18 cellular contexts compared by ENCODE assay signal in genomic region chr1:220363196-220363831, GRCh38.
DNase-seq lines count a peak whose midpoint lies in the region; ATAC-seq and TF ChIP-seq lines count a peak whose summit lies in the region.
"Had no signal": no experiment of that assay in that cellular context is flagged by ENCODE, and none has a peak within 500 bp of the region (broad histone marks: within the 10 kb centered on the region; RNA-seq: fewer than 3 reads in every experiment).

No MANE protein-coding gene starts in this region.

- H3K36me3 ChIP-seq in breast epithelium: no peaks in the 10 kb centered on the region
- H3K36me3 ChIP-seq in PC-3 (ENCODE audit: low read depth, low read length): no peaks in the 10 kb centered on the region
- no peaks in the 10 kb centered on the region for H3K36me3 ChIP-seq in PC-9 (ENCODE audit: low read depth)
- H3K36me3 ChIP-seq: transverse colon had no signal

- H3K36me3 Mint-ChIP-seq in MCF 10A (ENCODE audit: insufficient read depth, unreplicated experiment): no peaks in the 10 kb centered on the region

- H3K4me2 ChIP-seq in PC-3 (ENCODE audit: low read length) (no peak overlapping the region), PC-9 (no peak overlapping the region)
- H3K4me2 ChIP-seq: KMS-11 had no signal

- ATAC-seq in PC-3: no peak
- ATAC-seq: mucosa of descending colon had no signal

- POLR2A ChIA-PET in MCF 10A (lab: Yijun Ruan, JAX): interaction anchor here (0.7 to 3.5 kb wide), 6 partner anchors 9 to 35 kb away, joined by 3 to 19 read pairs (median 3); no protein-coding TSS in a partner anchor
- POLR2A ChIA-PET in PC-3 (lab: Charles Lee; ENCODE audit: unreplicated experiment): no interaction called here
- POLR2A ChIA-PET in PC-9 (lab: Charles Lee; ENCODE audit: unreplicated experiment): interaction anchor here (0.7 kb wide), 1 partner anchor 21 kb away, joined by 4 read pairs; no protein-coding TSS in a partner anchor

- no peak overlapping the region for H3K27ac Mint-ChIP-seq in MCF 10A (ENCODE audit: low read depth, unreplicated experiment)

- H3K4me3 ChIP-seq in breast epithelium (no peak overlapping the region), PC-3 (ENCODE audit: low read length) (no peak overlapping the region), fibroblast of mammary gland (ENCODE audit: control insufficient read depth, low read depth, low read length) (no peak overlapping the region), PC-9 (no peak overlapping the region), dorsolateral prefrontal cortex (no peak overlapping the region)
- H3K4me3 ChIP-seq: coronary artery, mucosa of descending colon, skin epidermis, transverse colon had no signal

- no peak for TF ChIP-seq POLR2A in breast epithelium (IDR thresholded peaks at IDR 0.05)

- no peaks in the 10 kb centered on the region for H3K9me3 Mint-ChIP-seq in MCF 10A (ENCODE audit: unreplicated experiment)

- intact Hi-C loops in MCF 10A (cut with micrococcal nuclease) (no loop called here), breast epithelium (cut with DNase I; ENCODE audit: low total_unique reads) (no loop called here), PC-3 (cut with micrococcal nuclease) (no loop called here), PC-9 (cut with micrococcal nuclease; ENCODE audit: unreplicated experiment) (no loop called here), dorsolateral prefrontal cortex (cut with DNase I) (no loop called here)

- peaks cover 6% of the 10 kb centered on the region for H3K4me1 Mint-ChIP-seq in MCF 10A (ENCODE audit: insufficient read depth, unreplicated experiment)

- H3K79me2 ChIP-seq in PC-3 (ENCODE audit: low read length): no peaks in the 10 kb centered on the region
- no peaks in the 10 kb centered on the region for H3K79me2 ChIP-seq in PC-9 (ENCODE audit: low read depth)

- TF ChIP-seq CTCF in MCF 10A (IDR thresholded peaks at IDR 0.05; ENCODE audit: unreplicated experiment) (no peak), breast epithelium (IDR thresholded peaks at IDR 0.05) (no peak), PC-3 (conservative IDR thresholded peaks at IDR 0.05; ENCODE audit: low read depth, low read length) (no peak), fibroblast of mammary gland (conservative IDR thresholded peaks at IDR 0.05; ENCODE audit: control insufficient read depth, insufficient read depth, low read depth, low read length) (no peak), PC-9 (conservative IDR thresholded peaks at IDR 0.05) (no peak), dorsolateral prefrontal cortex (IDR thresholded peaks at IDR 0.05 in 54 of 56, conservative IDR thresholded peaks at IDR 0.05 in 2 of 56; ENCODE audit: low read depth in 1 of 56, partially characterized antibody in 56 of 56) (no peak)

- CTCF ChIA-PET in MCF 10A (lab: Yijun Ruan, JAX) (interaction anchor here (0.6 to 1.6 kb wide), 10 partner anchors 9 to 413 kb away, joined by 3 to 6 read pairs (median 3); no protein-coding TSS in a partner anchor), PC-3 (lab: Charles Lee) (no interaction called here), PC-9 (lab: Charles Lee) (interaction anchor here (0.5 kb wide), 1 partner anchor 412 kb away, joined by 5 read pairs; no protein-coding TSS in a partner anchor)

- H4K20me1 ChIP-seq in PC-3 (ENCODE audit: low read length): no peaks in the 10 kb centered on the region
- H4K20me1 ChIP-seq in PC-9 (ENCODE audit: insufficient read depth): no peaks in the 10 kb centered on the region

- H3K9me3 ChIP-seq in breast epithelium (no peaks in the 10 kb centered on the region), PC-3 (ENCODE audit: low read length) (no peaks in the 10 kb centered on the region), PC-9 (ENCODE audit: insufficient read depth, low read depth) (no peaks in the 10 kb centered on the region)
- H3K9me3 ChIP-seq: mucosa of descending colon, transverse colon had no signal

- DNase-seq in MCF 10A (ENCODE audit: unreplicated experiment): peak; percentile 39
- no peak for DNase-seq in breast epithelium (ENCODE audit: low spot score in 2 of 2)
- DNase-seq in PC-3: peak; percentile 49
- peak; percentile 40 for DNase-seq in fibroblast of mammary gland (ENCODE audit: low read depth)
- DNase-seq in medulla oblongata (ENCODE audit: extremely low spot score): no peak
- no peak for DNase-seq in NCI-H1105 treated with DMSO at 0.1 percent for 48 hours (lab: John Stamatoyannopoulos, UW)
- DNase-seq in PC-9: no peak
- DNase-seq in dorsolateral prefrontal cortex: no peak
- DNase-seq: activated CD4-positive, CD25-positive, alpha-beta regulatory T cell; activated effector memory CD4-positive, alpha-beta T cell treated with Interleukin-2 at 50 U/mL for 16 hours; kidney glomerular epithelial cell; mucosa of descending colon; NCI-H510A; occipital lobe; transverse colon had no signal

- no TSS peak for BruUV-seq in MCF 10A (replicated peaks; lab: Mats Ljungman, UMichigan)
- no TSS peak for BruUV-seq in PC-3 (replicated peaks; lab: Mats Ljungman, UMichigan)
- no TSS peak for BruUV-seq in PC-9 (replicated peaks; lab: Mats Ljungman, UMichigan)

- H3F3A ChIP-seq in PC-3 (ENCODE audit: low read length, unreplicated experiment): no peaks in the 10 kb centered on the region
- H3F3A ChIP-seq in PC-9 (ENCODE audit: insufficient read depth, low read depth): peaks cover 21% of the 10 kb centered on the region

- H3K4me1 ChIP-seq in breast epithelium (peaks cover 0 to 4% of the 10 kb centered on the region in 2 donors), PC-3 (ENCODE audit: insufficient read depth, low read length) (peaks cover 18% of the 10 kb centered on the region), PC-9 (replicated peaks; ENCODE audit: insufficient read depth) (peaks cover 18% of the 10 kb centered on the region)
- H3K4me1 ChIP-seq: transverse colon had no signal

- H3K4me3 Mint-ChIP-seq in MCF 10A (ENCODE audit: unreplicated experiment): no peak overlapping the region

- H2AFZ ChIP-seq in PC-3 (ENCODE audit: low read length): no peak overlapping the region
- H2AFZ ChIP-seq in PC-9: no peak overlapping the region

- H3K9me2 ChIP-seq in PC-3 (replicated peaks; ENCODE audit: low read length): no peaks in the 10 kb centered on the region
- no peaks in the 10 kb centered on the region for H3K9me2 ChIP-seq in PC-9 (ENCODE audit: insufficient read depth)

- H3K9ac ChIP-seq in PC-3 (ENCODE audit: low read length): no peak overlapping the region
- H3K9ac ChIP-seq: KMS-11 had no signal

- H3K27me3 Mint-ChIP-seq in MCF 10A (ENCODE audit: insufficient read depth, unreplicated experiment): no peaks in the 10 kb centered on the region

- H3K27ac ChIP-seq in breast epithelium (no peak overlapping the region), PC-3 (ENCODE audit: low read length) (no peak overlapping the region), PC-9 (no peak overlapping the region), dorsolateral prefrontal cortex (no peak overlapping the region)
- H3K27ac ChIP-seq: coronary artery, KMS-11, skin epidermis, transverse colon had no signal

- H3K27me3 ChIP-seq in breast epithelium (no peaks in the 10 kb centered on the region), PC-3 (ENCODE audit: low read length) (no peaks in the 10 kb centered on the region), PC-9 (ENCODE audit: insufficient read depth, low read depth) (no peaks in the 10 kb centered on the region), dorsolateral prefrontal cortex (no peaks in the 10 kb centered on the region)
- H3K27me3 ChIP-seq: transverse colon had no signal

Comparison
In these comparisons a context has a peak if more than half of its experiments do, and no peak if none do; other contexts are left out.
1. DNase-seq: peak in MCF 10A (single experiment), PC-3 (single experiment) and fibroblast of mammary gland (single experiment); none in breast epithelium (0 of 2), medulla oblongata (single experiment), NCI-H1105 treated with DMSO at 0.1 percent for 48 hours (single experiment), PC-9 (0 of 2) and dorsolateral prefrontal cortex (0 of 10).